31 cellular contexts compared by ENCODE assay signal in the genomic region with DNA sequence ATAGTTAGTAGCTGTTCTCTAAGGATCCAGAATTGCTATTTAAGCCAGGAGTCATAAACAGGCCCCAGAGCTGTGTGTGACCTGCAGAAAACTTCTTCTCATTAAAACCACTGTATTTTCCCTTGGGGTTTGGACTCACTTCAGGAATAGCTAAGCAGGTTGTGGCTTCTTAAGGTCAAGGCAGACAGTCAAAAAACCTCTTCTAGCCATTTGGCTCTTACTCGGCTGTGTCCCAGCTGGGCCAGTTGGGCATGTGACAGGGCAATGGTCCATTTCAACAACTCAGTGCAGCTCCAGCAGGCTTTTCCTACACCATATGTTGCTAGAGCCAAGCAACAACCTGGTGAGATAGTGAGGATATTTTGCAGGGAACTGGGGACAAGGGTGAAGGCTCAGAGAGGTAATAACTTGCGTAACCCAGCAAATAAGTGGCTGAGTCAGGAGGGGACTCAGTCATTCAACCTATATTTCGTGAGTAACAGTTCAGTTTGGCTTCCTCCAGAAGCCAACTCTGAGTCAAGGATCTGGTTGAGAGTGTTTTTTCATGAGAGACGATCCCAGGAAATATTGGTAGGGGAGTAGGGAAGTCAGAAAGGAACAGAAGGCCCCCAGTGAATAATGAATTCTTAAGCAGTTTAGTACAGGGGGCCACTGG.
DNase-seq lines count a peak whose midpoint lies in the region; TF ChIP-seq lines count a peak whose summit lies in the region.
"Had no signal": no experiment of that assay in that cellular context is flagged by ENCODE, and none has a peak within 500 bp of the region (broad histone marks: within the 10 kb centered on the region; RNA-seq: fewer than 3 reads in every experiment).

No MANE protein-coding gene starts in this region.

- H3K4me3 ChIP-seq in GM23248, result no peak overlapping the region
- H3K4me3 ChIP-seq in adrenal gland, result no peak overlapping the region
- H3K4me3 ChIP-seq in dorsolateral prefrontal cortex, result no peak overlapping the region
- H3K4me3 ChIP-seq: BLaER1 treated with 17β-estradiol and CSF1 and Interleukin-3, amounts not matched to agents 10 nM and 100 nM; esophagus squamous epithelium; gastroesophageal sphincter; HAP-1; lung; spleen had no signal

- TF ChIP-seq POLR2A in adrenal gland (IDR thresholded peaks at IDR 0.05), result no peak

- DNase-seq in GM23248, result peak; percentile 14
- peak in 6 of 7 donors; percentile 12 to 61 (median 39) for DNase-seq in adrenal gland
- DNase-seq in dorsolateral prefrontal cortex, result peak in 6 of 10 donors; percentile 17 to 59 (median 44)
- DNase-seq in pons (ENCODE audit: low spot score), result peak; percentile 59
- no peak for DNase-seq in HPDE6-E6E7 (ENCODE audit: extremely low spot score)
- no peak for DNase-seq in activated CD8-positive, alpha-beta memory T cell treated with anti-CD3 and anti-CD28 coated beads, Interleukin-2, amount 50 U/mL, for 4 hours
- no peak for DNase-seq in amniotic stem cell (lab: John Stamatoyannopoulos, UW)
- DNase-seq: ACHN; activated CD4-positive, alpha-beta T cell treated with anti-CD3 and anti-CD28 coated beads for 4 hours; activated CD8-positive, alpha-beta memory T cell treated with anti-CD3 and anti-CD28 coated beads for 24 hours; activated naive CD4-positive, alpha-beta T cell treated with anti-CD3 and anti-CD28 coated beads for 36 hours; activated T-cell treated with anti-CD3 and anti-CD28 coated beads, Interleukin-2, amount 50 U/mL, for 24 hours; aorta; Caco-2; effector memory CD8-positive, alpha-beta T cell; esophagus squamous epithelium; Kasumi-1; kidney; NCI-H1092; NCI-H1930; NCI-H774; retina; SK-N-SH; spleen; stimulated activated CD4-positive, alpha-beta T cell treated with anti-CD3 and anti-CD28 coated beads, Interleukin-2, amount 100 ng/mL, for 48 hours; T-helper 17 cell had no signal

- H3K4me2 ChIP-seq in GM23248 (ENCODE audit: unreplicated experiment), result no peak overlapping the region
- H3K4me2 ChIP-seq: BLaER1 treated with 17β-estradiol and CSF1 and Interleukin-3, amounts not matched to agents 10 nM and 100 nM; SK-N-SH had no signal

- H4K20me1 ChIP-seq in GM23248 (ENCODE audit: insufficient read depth), result no peaks in the 10 kb centered on the region
- H4K20me1 ChIP-seq: BLaER1 treated with 17β-estradiol and CSF1 and Interleukin-3, amounts not matched to agents 10 nM and 100 nM had no signal

- in situ Hi-C loops in GM23248 (cut with MboI), result no loop called here

- TF ChIP-seq CTCF in adrenal gland (IDR thresholded peaks at IDR 0.05), result no peak
- no peak for TF ChIP-seq CTCF in dorsolateral prefrontal cortex (IDR thresholded peaks at IDR 0.05 in 54 of 56, conservative IDR thresholded peaks at IDR 0.05 in 2 of 56; ENCODE audit: low read depth in 1 of 56, partially characterized antibody in 56 of 56)

- H3K79me2 ChIP-seq in GM23248 (ENCODE audit: insufficient read depth), result no peaks in the 10 kb centered on the region

- H3K27me3 ChIP-seq in GM23248 (replicated peaks; ENCODE audit: insufficient read depth) (no peaks in the 10 kb centered on the region), adrenal gland (no peaks in the 10 kb centered on the region), dorsolateral prefrontal cortex (no peaks in the 10 kb centered on the region)
- H3K27me3 ChIP-seq: BLaER1 treated with 17β-estradiol and CSF1 and Interleukin-3, amounts not matched to agents 10 nM and 100 nM; esophagus squamous epithelium; gastroesophageal sphincter; neutrophil; spleen had no signal

- H2AFZ ChIP-seq in GM23248, result no peak overlapping the region

- no peaks in the 10 kb centered on the region for H3K36me3 ChIP-seq in GM23248 (ENCODE audit: low read depth)
- H3K36me3 ChIP-seq in adrenal gland (replicated peaks in 1 of 2), result no peaks in the 10 kb centered on the region
- H3K36me3 ChIP-seq: BLaER1 treated with 17β-estradiol and CSF1 and Interleukin-3, amounts not matched to agents 10 nM and 100 nM; esophagus squamous epithelium; gastroesophageal sphincter; HAP-1; neutrophil; spleen had no signal

- H3K4me1 ChIP-seq in GM23248 (ENCODE audit: insufficient read depth) (no peaks in the 10 kb centered on the region), adrenal gland (replicated peaks in 1 of 2) (no peaks in the 10 kb centered on the region)
- H3K4me1 ChIP-seq: BLaER1 treated with 17β-estradiol and CSF1 and Interleukin-3, amounts not matched to agents 10 nM and 100 nM; esophagus squamous epithelium; gastroesophageal sphincter; HAP-1; spleen had no signal

- WGBS in GM23248 (ENCODE audit: low coverage in 1 of 2, low lambda C conversion rate in 2 of 2, missing lambda C conversion rate in 2 of 2), 2 experiments, result 24 to 30% methylated on average over 4 of the region's 4 CpGs
- WGBS in adrenal gland, 4 donors, result 52 to 63% (median 58%) methylated on average over 4 of the region's 4 CpGs

- intact Hi-C loops in adrenal gland (cut with DNase I), result no loop called here
- intact Hi-C loops in dorsolateral prefrontal cortex (cut with DNase I), result no loop called here

- no peaks in the 10 kb centered on the region for H3F3A ChIP-seq in GM23248 (ENCODE audit: insufficient read depth)

- H3K9ac ChIP-seq in GM23248, result no peak overlapping the region
- H3K9ac ChIP-seq: BLaER1 treated with 17β-estradiol and CSF1 and Interleukin-3, amounts not matched to agents 10 nM and 100 nM; SK-N-SH had no signal

- H3K27ac ChIP-seq in GM23248 (no peak overlapping the region), adrenal gland (no peak overlapping the region), dorsolateral prefrontal cortex (peak overlapping the region in 27 of 59 donors; percentile 1 to 65 (median 29))
- H3K27ac ChIP-seq: BLaER1 treated with 17β-estradiol and CSF1 and Interleukin-3, amounts not matched to agents 10 nM and 100 nM; esophagus squamous epithelium; gastroesophageal sphincter; neutrophil; spleen had no signal

- H3K9me3 ChIP-seq in GM23248 (ENCODE audit: low read depth) (no peaks in the 10 kb centered on the region), adrenal gland (replicated peaks in 1 of 3) (no peaks in the 10 kb centered on the region)
- H3K9me3 ChIP-seq: Caco-2, esophagus squamous epithelium, HAP-1, neutrophil had no signal

- no peaks in the 10 kb centered on the region for H3K9me2 ChIP-seq in GM23248 (ENCODE audit: insufficient read depth)
- H3K9me2 ChIP-seq: SK-N-SH had no signal

Comparison
In these comparisons a context has a peak if more than half of its experiments do, and no peak if none do; other contexts are left out.
1. DNase-seq: peak in GM23248 (single experiment), adrenal gland (6 of 7), dorsolateral prefrontal cortex (6 of 10) and pons (single experiment); none in HPDE6-E6E7 (single experiment), activated CD8-positive, alpha-beta memory T cell treated with anti-CD3 and anti-CD28 coated beads, Interleukin-2, amount 50 U/mL, for 4 hours (single experiment) and amniotic stem cell (single experiment).